Comparison of ENCODE assay signal across 13 cellular contexts in genomic region chr2:41024806-41025205, GRCh38.
"Had no signal": no experiment of that assay in that cellular context is flagged by ENCODE, and none has a peak within 500 bp of the region (broad histone marks: within the 10 kb centered on the region; RNA-seq: fewer than 3 reads in every experiment).

No MANE protein-coding gene starts in this region.

- ATAC-seq: foreskin keratinocyte; stimulated activated effector memory CD8-positive, alpha-beta T cell treated with anti-CD3 and anti-CD28 coated beads, Interleukin-12 subunit alpha, Interleukin-12 subunit beta, amount 100 ng/mL, for 72 hours; upper lobe of right lung had no signal

- H3K4me1 Mint-ChIP-seq: activated naive CD8-positive, alpha-beta T cell treated with anti-CD3 and anti-CD28 coated beads, Interleukin-2, amount 10 ng/mL, durations not matched to agents 7 days and 5 days; stimulated activated effector memory CD8-positive, alpha-beta T cell treated with anti-CD3 and anti-CD28 coated beads, Interleukin-12 subunit alpha, Interleukin-12 subunit beta, amount 100 ng/mL, for 72 hours had no signal

- H3K9me3 ChIP-seq: thoracic aorta, upper lobe of right lung had no signal

- H3K4me3 Mint-ChIP-seq: activated CD4-positive, alpha-beta T cell treated with anti-CD3 and anti-CD28 coated beads, Interleukin-2, amount 10 ng/mL, durations not matched to agents 7 days and 5 days; activated naive CD8-positive, alpha-beta T cell treated with anti-CD3 and anti-CD28 coated beads, Interleukin-2, amount 10 ng/mL, durations not matched to agents 7 days and 5 days; dendritic cell treated with granulocyte-macrophage colony-stimulating factor and Interleukin-4, amounts not matched to agents 40 ng/mL and 50 ng/mL, for 4 days; stimulated activated effector memory CD8-positive, alpha-beta T cell treated with anti-CD3 and anti-CD28 coated beads, Interleukin-12 subunit alpha, Interleukin-12 subunit beta, amount 100 ng/mL, for 72 hours had no signal

- H3K27ac ChIP-seq: brain microvascular endothelial cell, foreskin keratinocyte, thoracic aorta, upper lobe of right lung had no signal

- H3K36me3 Mint-ChIP-seq: activated naive CD8-positive, alpha-beta T cell treated with anti-CD3 and anti-CD28 coated beads, Interleukin-2, amount 10 ng/mL, durations not matched to agents 7 days and 5 days; stimulated activated effector memory CD8-positive, alpha-beta T cell treated with anti-CD3 and anti-CD28 coated beads, Interleukin-12 subunit alpha, Interleukin-12 subunit beta, amount 100 ng/mL, for 72 hours had no signal

- H3K4me3 ChIP-seq: thoracic aorta, upper lobe of right lung had no signal

- H3K9me3 Mint-ChIP-seq: activated CD4-positive, alpha-beta T cell treated with anti-CD3 and anti-CD28 coated beads, Interleukin-2, amount 10 ng/mL, durations not matched to agents 7 days and 5 days; activated naive CD8-positive, alpha-beta T cell treated with anti-CD3 and anti-CD28 coated beads, Interleukin-2, amount 10 ng/mL, durations not matched to agents 7 days and 5 days had no signal

- DNase-seq: activated CD4-positive, alpha-beta T cell treated with anti-CD3 and anti-CD28 coated beads, Interleukin-2, amount 10 ng/mL, durations not matched to agents 7 days and 5 days; activated naive CD8-positive, alpha-beta T cell treated with anti-CD3 and anti-CD28 coated beads, Interleukin-2, amount 10 ng/mL, durations not matched to agents 7 days and 5 days; brain microvascular endothelial cell; cerebellar nuclear complex; effector memory CD4-positive, alpha-beta T cell; foreskin keratinocyte; head of caudate nucleus; kidney glomerular epithelial cell; stimulated activated CD4-positive, alpha-beta T cell treated with anti-CD3 and anti-CD28 coated beads, Interleukin-12 subunit alpha, Interleukin-12 subunit beta, amount 100 ng/mL, for 4 hours; upper lobe of right lung had no signal

- H3K36me3 ChIP-seq: brain microvascular endothelial cell, thoracic aorta, upper lobe of right lung had no signal

- H3K27ac Mint-ChIP-seq: activated CD4-positive, alpha-beta T cell treated with anti-CD3 and anti-CD28 coated beads, Interleukin-2, amount 10 ng/mL, durations not matched to agents 7 days and 5 days; activated naive CD8-positive, alpha-beta T cell treated with anti-CD3 and anti-CD28 coated beads, Interleukin-2, amount 10 ng/mL, durations not matched to agents 7 days and 5 days; dendritic cell treated with granulocyte-macrophage colony-stimulating factor and Interleukin-4, amounts not matched to agents 40 ng/mL and 50 ng/mL, for 4 days; stimulated activated effector memory CD8-positive, alpha-beta T cell treated with anti-CD3 and anti-CD28 coated beads, Interleukin-12 subunit alpha, Interleukin-12 subunit beta, amount 100 ng/mL, for 72 hours had no signal

- H3K27me3 Mint-ChIP-seq: activated CD4-positive, alpha-beta T cell treated with anti-CD3 and anti-CD28 coated beads, Interleukin-2, amount 10 ng/mL, durations not matched to agents 7 days and 5 days; activated naive CD8-positive, alpha-beta T cell treated with anti-CD3 and anti-CD28 coated beads, Interleukin-2, amount 10 ng/mL, durations not matched to agents 7 days and 5 days; dendritic cell treated with granulocyte-macrophage colony-stimulating factor and Interleukin-4, amounts not matched to agents 40 ng/mL and 50 ng/mL, for 4 days had no signal

- H3K4me1 ChIP-seq: foreskin keratinocyte, upper lobe of right lung had no signal

- H3K27me3 ChIP-seq: brain microvascular endothelial cell, foreskin keratinocyte, upper lobe of right lung had no signal
